25 cellular contexts compared by ENCODE assay signal in the genomic region with DNA sequence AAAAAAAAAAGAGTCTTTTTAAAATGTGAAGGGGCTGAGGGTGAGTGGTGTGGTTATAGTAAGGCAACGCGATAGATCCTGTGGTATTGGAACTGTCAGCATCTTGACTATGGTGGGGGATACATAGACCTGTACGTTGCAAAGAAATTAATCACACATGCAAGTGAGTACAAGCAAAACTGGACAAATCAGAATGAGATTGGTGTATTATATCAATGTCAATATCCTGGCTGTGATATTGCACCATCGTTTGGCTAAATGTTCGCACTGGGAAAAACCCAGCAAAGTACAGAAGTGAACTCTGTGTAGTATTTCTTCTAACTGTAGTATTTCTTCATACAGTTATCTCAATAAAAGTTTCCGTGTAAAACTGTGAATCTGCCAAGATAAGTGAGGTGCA.
DNase-seq lines count a peak whose midpoint lies in the region; ATAC-seq, FAIRE-seq and TF ChIP-seq lines count a peak whose summit lies in the region.
"Had no signal": no experiment of that assay in that cellular context is flagged by ENCODE, and none has a peak within 500 bp of the region (broad histone marks: within the 10 kb centered on the region; RNA-seq: fewer than 3 reads in every experiment).

No MANE protein-coding gene starts in this region.

- TF ChIP-seq POLR2A in HepG2 (IDR thresholded peaks at IDR 0.05; ENCODE audit: insufficient read depth in 1 of 2, low read depth in 2 of 2, low read length in 2 of 2), result no peak

- H3K9ac ChIP-seq in liver (ENCODE audit: low read depth in 1 of 2, low read length in 2 of 2) (no peak overlapping the region), HepG2 (ENCODE audit: insufficient read depth, low read depth, low read length) (no peak overlapping the region), Karpas-422 (ENCODE audit: low read length) (no peak overlapping the region)
- H3K9ac ChIP-seq: BLaER1 treated with 17β-estradiol and CSF1 and Interleukin-3, amounts not matched to agents 10 nM and 100 nM had no signal

- H3K36me3 ChIP-seq in liver (ENCODE audit: control insufficient read depth in 4 of 4, insufficient read depth in 3 of 4, low read depth in 1 of 4, low read length in 3 of 4) (no peaks in the 10 kb centered on the region), HepG2 (replicated peaks in 1 of 2; ENCODE audit: control insufficient read depth in 1 of 2, insufficient read depth in 2 of 2, low read length in 2 of 2) (no peaks in the 10 kb centered on the region), Karpas-422 (ENCODE audit: insufficient read depth, low read length) (peaks cover 38% of the 10 kb centered on the region), SJCRH30 (no peaks in the 10 kb centered on the region)

- TF ChIP-seq RAD21 in liver (IDR thresholded peaks at IDR 0.05), result peak in 1 of 2 donors; percentile 31
- no peak for TF ChIP-seq RAD21 in HepG2 (CRISPR knock-in tag; IDR thresholded peaks at IDR 0.05)

- TF ChIP-seq CTCF in liver (IDR thresholded peaks at IDR 0.05; ENCODE audit: low read depth, low read length, missing input control), result no peak
- no peak for TF ChIP-seq CTCF in HepG2 (CRISPR knock-in tag; IDR thresholded peaks at IDR 0.05)

- TF ChIP-seq EP300 in HepG2 (IDR thresholded peaks at IDR 0.05; ENCODE audit: low read depth in 2 of 2, low read length in 2 of 2) (no peak), HepG2 (CRISPR knock-in tag; IDR thresholded peaks at IDR 0.05; ENCODE audit: borderline replicate concordance) (no peak)

- H3K79me2 ChIP-seq in HepG2 (ENCODE audit: insufficient read depth, low read length) (no peaks in the 10 kb centered on the region), Karpas-422 (ENCODE audit: low read length) (no peaks in the 10 kb centered on the region)

- H3K4me1 ChIP-seq in liver (ENCODE audit: control insufficient read depth in 4 of 4, insufficient read depth in 4 of 4, low read length in 3 of 4) (peaks cover 12 to 50% (median 43%) of the 10 kb centered on the region in 4 donors), HepG2 (ENCODE audit: insufficient read depth, low read length) (peaks cover 50% of the 10 kb centered on the region), Karpas-422 (ENCODE audit: low read length) (peaks cover 18% of the 10 kb centered on the region), SJCRH30 (no peaks in the 10 kb centered on the region)
- H3K4me1 ChIP-seq: A549 had no signal

- H3K4me2 ChIP-seq in HepG2 (ENCODE audit: low read depth, low read length) (no peak overlapping the region), Karpas-422 (ENCODE audit: low read depth, low read length, poor library complexity, severe bottlenecking) (no peak overlapping the region)
- H3K4me2 ChIP-seq: A549; BLaER1 treated with 17β-estradiol and CSF1 and Interleukin-3, amounts not matched to agents 10 nM and 100 nM had no signal

- no peak for FAIRE-seq in HepG2 (lab: Jason Lieb, UNC)
- FAIRE-seq: A549, GM12878, GM12892, GM18507 had no signal

- H3K27me3 ChIP-seq in liver (ENCODE audit: control insufficient read depth in 4 of 4, insufficient read depth in 4 of 4, low read length in 3 of 4), result no peaks in the 10 kb centered on the region
- no peaks in the 10 kb centered on the region for H3K27me3 ChIP-seq in HepG2 (ENCODE audit: control insufficient read depth in 1 of 2, insufficient read depth in 2 of 2, low read length in 2 of 2)
- H3K27me3 ChIP-seq in Karpas-422 (ENCODE audit: low read length), result no peaks in the 10 kb centered on the region
- H3K27me3 ChIP-seq in SJCRH30, result no peaks in the 10 kb centered on the region
- H3K27me3 ChIP-seq: BLaER1 treated with 17β-estradiol and CSF1 and Interleukin-3, amounts not matched to agents 10 nM and 100 nM had no signal

- intact Hi-C loops in HepG2 (cut with micrococcal nuclease; ENCODE audit: unreplicated experiment) (loop anchor here (5.0 kb wide), 1 partner anchor 68 kb away; the partner anchor contains the start of gene GCH1), sciatic nerve (cut with DNase I) (no loop called here)

- H3K27ac ChIP-seq in liver (ENCODE audit: low read depth in 1 of 2, low read length in 2 of 2) (peak overlapping the region; percentile 35 to 48), HepG2 (ENCODE audit: extremely low read length, insufficient read depth, low read length) (no peak overlapping the region), Karpas-422 (ENCODE audit: low read length) (peak overlapping the region; percentile 6; the same call in 1 of the 2 replicates), SJCRH30 (no peak overlapping the region)
- H3K27ac ChIP-seq: 22Rv1; A549; BLaER1 treated with 17β-estradiol and CSF1 and Interleukin-3, amounts not matched to agents 10 nM and 100 nM; C4-2B had no signal

- DNase-seq in HepG2 (ENCODE audit: low spot score) (no peak), Karpas-422 (no peak), left lobe of liver (ENCODE audit: low spot score) (no peak), sciatic nerve (ENCODE audit: low spot score) (no peak), SJCRH30 (no peak)
- DNase-seq: AML-193; Caco-2; Calu3; CD4-positive, alpha-beta T cell; CD8-positive, alpha-beta T cell; DMS 273 treated with DMSO at 0.1 percent for 48 hours; DMS153; DMS53; DMS79; DND-41; EL; GDM1 had no signal

- H3K9me2 ChIP-seq in Karpas-422 (replicated peaks; ENCODE audit: insufficient read depth, low read length), result no peaks in the 10 kb centered on the region

- POLR2A ChIA-PET in HepG2 (lab: Yijun Ruan, JAX), result no interaction called here

- 52% methylated on average over 6 of the region's 6 CpGs for WGBS in liver
- WGBS in HepG2 (ENCODE audit: low lambda C conversion rate), result 86% methylated on average over 6 of the region's 6 CpGs

- ATAC-seq in HepG2, result no peak
- ATAC-seq in left lobe of liver, result peak; percentile 26
- no peak for ATAC-seq in sciatic nerve
- ATAC-seq: A549; CD8-positive, alpha-beta T cell; GM12878 had no signal

- CTCF ChIA-PET in HepG2 (lab: Yijun Ruan, JAX; ENCODE audit: low intra/inter-chr PET ratio, low total read pairs), result no interaction called here

- H3K4me3 ChIP-seq in liver (ENCODE audit: low read depth in 1 of 3, low read length in 3 of 3), result no peak overlapping the region
- H3K4me3 ChIP-seq in HepG2 (replicated peaks in 1 of 3; ENCODE audit: insufficient read depth in 1 of 3, low read depth in 2 of 3, low read length in 3 of 3), result no peak overlapping the region
- no peak overlapping the region for H3K4me3 ChIP-seq in Karpas-422 (ENCODE audit: low read length)
- no peak overlapping the region for H3K4me3 ChIP-seq in SJCRH30
- H3K4me3 ChIP-seq: A549; BLaER1 treated with 17β-estradiol and CSF1 and Interleukin-3, amounts not matched to agents 10 nM and 100 nM; GM12878 had no signal

- no peaks in the 10 kb centered on the region for H4K20me1 ChIP-seq in HepG2 (ENCODE audit: insufficient read depth, low read length)
- H4K20me1 ChIP-seq in Karpas-422 (ENCODE audit: insufficient read depth, low read depth, low read length), result no peaks in the 10 kb centered on the region
- H4K20me1 ChIP-seq: BLaER1 treated with 17β-estradiol and CSF1 and Interleukin-3, amounts not matched to agents 10 nM and 100 nM had no signal

- H3K9me3 ChIP-seq in liver (ENCODE audit: control insufficient read depth in 4 of 4, low read length in 3 of 4), result no peaks in the 10 kb centered on the region
- H3K9me3 ChIP-seq in HepG2 (ENCODE audit: low read length), result no peaks in the 10 kb centered on the region
- H3K9me3 ChIP-seq in Karpas-422 (ENCODE audit: low read length), result no peaks in the 10 kb centered on the region
- 0 out of 2 replicates have a peak, but pooled peaks cover 3% of the 10 kb centered on the region for H3K9me3 ChIP-seq in SJCRH30 (replicated peaks)
- H3K9me3 ChIP-seq: A549, Caco-2 had no signal

- no TSS peak for BruUV-seq in HepG2 (replicated peaks; lab: Mats Ljungman, UMichigan)

- H2AFZ ChIP-seq in HepG2 (ENCODE audit: low read length) (no peak overlapping the region), Karpas-422 (ENCODE audit: low read length) (no peak overlapping the region)

- in situ Hi-C loops in HepG2 (cut with HindIII; ENCODE audit: extremely low pct_ligation_motif_present, low pct_unique_long_range_greater_than_20kb), result no loop called here

TF ChIP-seq in liver, 16 proteins besides CTCF, POLR2A, EP300 and RAD21 (continues in another document):
- TF ChIP-seq MAX (IDR thresholded peaks at IDR 0.05), result no peak

TF ChIP-seq in HepG2, 621 proteins besides CTCF, POLR2A, EP300 and RAD21 (continues in another document):
- TF ChIP-seq SRSF4 (IDR thresholded peaks at IDR 0.05; ENCODE audit: low read depth, low read length, poor library complexity, severe bottlenecking) (no peak), MXI1 (IDR thresholded peaks at IDR 0.05; ENCODE audit: borderline replicate concordance, low read depth, low read length) (no peak), ZNF414 (CRISPR knock-in tag; IDR thresholded peaks at IDR 0.05) (no peak), FOXA3 (CRISPR knock-in tag; IDR thresholded peaks at IDR 0.05) (no peak)
- TF ChIP-seq, protein P1, sequence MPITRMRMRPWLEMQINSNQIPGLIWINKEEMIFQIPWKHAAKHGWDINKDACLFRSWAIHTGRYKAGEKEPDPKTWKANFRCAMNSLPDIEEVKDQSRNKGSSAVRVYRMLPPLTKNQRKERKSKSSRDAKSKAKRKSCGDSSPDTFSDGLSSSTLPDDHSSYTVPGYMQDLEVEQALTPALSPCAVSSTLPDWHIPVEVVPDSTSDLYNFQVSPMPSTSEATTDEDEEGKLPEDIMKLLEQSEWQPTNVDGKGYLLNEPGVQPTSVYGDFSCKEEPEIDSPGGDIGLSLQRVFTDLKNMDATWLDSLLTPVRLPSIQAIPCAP (CRISPR knock-in tag; IDR thresholded peaks at IDR 0.05; ENCODE audit: low read depth), result no peak
- TF ChIP-seq, protein P2, sequence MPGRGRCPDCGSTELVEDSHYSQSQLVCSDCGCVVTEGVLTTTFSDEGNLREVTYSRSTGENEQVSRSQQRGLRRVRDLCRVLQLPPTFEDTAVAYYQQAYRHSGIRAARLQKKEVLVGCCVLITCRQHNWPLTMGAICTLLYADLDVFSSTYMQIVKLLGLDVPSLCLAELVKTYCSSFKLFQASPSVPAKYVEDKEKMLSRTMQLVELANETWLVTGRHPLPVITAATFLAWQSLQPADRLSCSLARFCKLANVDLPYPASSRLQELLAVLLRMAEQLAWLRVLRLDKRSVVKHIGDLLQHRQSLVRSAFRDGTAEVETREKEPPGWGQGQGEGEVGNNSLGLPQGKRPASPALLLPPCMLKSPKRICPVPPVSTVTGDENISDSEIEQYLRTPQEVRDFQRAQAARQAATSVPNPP (CRISPR knock-in tag; IDR thresholded peaks at IDR 0.05), result no peak
- TF ChIP-seq, protein P3, sequence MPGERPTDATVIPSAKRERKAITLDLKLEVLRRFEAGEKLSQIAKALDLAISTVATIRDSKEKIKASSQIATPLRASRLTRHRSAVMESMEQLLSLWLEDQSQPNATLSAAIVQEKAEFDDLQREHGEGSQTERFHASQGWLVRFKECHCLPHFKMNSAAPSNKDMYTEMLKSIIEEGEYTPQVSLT (CRISPR knock-in tag; IDR thresholded peaks at IDR 0.05; ENCODE audit: borderline replicate concordance, low read depth), result no peak

Comparison
In these comparisons a context has a peak if more than half of its experiments do, and no peak if none do; other contexts are left out.
1. H3K27ac ChIP-seq: peak in liver (2 of 2) and Karpas-422 (single experiment); none in HepG2 (single experiment) and SJCRH30 (single experiment).